In the genomic region with DNA sequence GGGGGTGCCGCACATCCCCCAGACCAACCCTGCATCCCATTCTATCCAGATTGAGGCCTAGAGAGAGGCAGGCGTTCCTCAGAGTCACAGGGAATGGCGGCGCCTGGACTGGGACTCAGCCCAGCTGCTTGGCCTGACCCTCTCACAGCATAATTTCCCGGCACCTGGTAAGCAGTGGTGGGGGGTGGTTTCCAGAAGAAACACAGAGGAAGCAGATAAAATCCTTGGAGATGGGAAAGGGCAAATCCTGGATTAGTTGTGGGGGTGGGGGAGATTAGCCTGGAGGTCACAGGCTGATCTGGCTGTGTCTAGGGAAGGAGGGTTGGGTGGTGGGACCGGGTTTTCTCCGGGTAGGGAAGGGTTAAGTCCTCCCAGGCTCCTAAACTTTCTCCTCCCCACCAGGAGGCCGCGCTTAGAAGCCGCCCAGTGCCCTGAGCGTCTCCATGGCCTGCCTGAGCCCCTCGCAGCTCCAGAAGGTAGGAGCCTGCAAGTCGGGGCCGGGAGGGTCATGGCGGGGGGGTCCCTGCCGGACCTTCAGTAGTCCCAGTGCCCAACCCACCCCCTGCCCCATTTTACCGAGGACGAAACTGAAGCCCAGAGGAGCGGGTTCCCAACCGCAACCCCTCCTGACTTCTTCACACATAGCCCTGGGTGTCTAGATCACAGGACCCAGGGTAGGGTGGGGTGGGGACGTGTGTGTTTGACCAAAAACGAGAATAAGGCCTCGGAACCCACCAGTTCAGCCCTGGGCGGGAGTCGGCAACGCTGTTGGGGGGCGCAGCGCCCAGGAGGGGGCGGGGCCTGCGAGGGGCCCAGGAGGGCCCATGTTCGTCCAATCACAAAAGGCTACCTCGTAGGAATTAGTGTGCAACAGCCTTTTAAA, we compare ENCODE assay signal across 8 cellular contexts. TPM values are rescaled to one million over a fixed set of nuclear protein-coding genes. Genes with fewer than 3 reads are reported as not detected.
DNase-seq lines count a peak whose midpoint lies in the region; ATAC-seq, FAIRE-seq and TF ChIP-seq lines count a peak whose summit lies in the region.

No MANE protein-coding gene starts in this region.

- no peak for TF ChIP-seq POLR2A in heart left ventricle (IDR thresholded peaks at IDR 0.05)

- H3K27ac Mint-ChIP-seq in activated CD8-positive, alpha-beta T cell treated with anti-CD3 and anti-CD28 coated beads for 36 hours = no peak overlapping the region
- no peak overlapping the region for H3K27ac Mint-ChIP-seq in activated T-helper 1 cell treated with anti-CD3 and anti-CD28 coated beads, Interleukin-12 subunit alpha, Interleukin-12 subunit beta, Interleukin-2, Interleukin-4 antibody, amounts not matched to agents 30 ng/mL and 10 ng/mL and 1 ng/mL, durations not matched to agents 14 hours and 24 hours and 36 hours

- TF ChIP-seq CTCF in D721Med (IDR thresholded peaks at IDR 0.05; ENCODE audit: insufficient read depth, missing control alignments) (no peak), heart left ventricle (IDR thresholded peaks at IDR 0.05) (peak in 3 of 12 donors; percentile 9 to 20 (median 17)), psoas muscle (IDR thresholded peaks at IDR 0.05) (no peak)
- no peak for TF ChIP-seq CTCF in activated CD8-positive, alpha-beta T cell treated with anti-CD3 and anti-CD28 coated beads for 36 hours (IDR thresholded peaks at IDR 0.05)

- POLR2A ChIA-PET in activated CD8-positive, alpha-beta T cell treated with anti-CD3 and anti-CD28 coated beads for 36 hours (lab: Charles Lee) = interaction anchor here (0.9 to 1.6 kb wide), 3 partner anchors 21 to 103 kb away, joined by 3 to 5 read pairs (median 3); a partner anchor contains a TSS

- H3K4me3 Mint-ChIP-seq in activated CD8-positive, alpha-beta T cell treated with anti-CD3 and anti-CD28 coated beads for 36 hours = no peak overlapping the region
- no peak overlapping the region for H3K4me3 Mint-ChIP-seq in activated T-helper 1 cell treated with anti-CD3 and anti-CD28 coated beads, Interleukin-12 subunit alpha, Interleukin-12 subunit beta, Interleukin-2, Interleukin-4 antibody, amounts not matched to agents 30 ng/mL and 10 ng/mL and 1 ng/mL, durations not matched to agents 14 hours and 24 hours and 36 hours

- peak; percentile 88 for ATAC-seq in activated CD8-positive, alpha-beta T cell treated with anti-CD3 and anti-CD28 coated beads for 36 hours
- peak; percentile 25 to 73 (median 64) for ATAC-seq in heart left ventricle
- peak; percentile 45 to 70 (median 58) for ATAC-seq in psoas muscle

- H3K36me3 Mint-ChIP-seq in activated CD8-positive, alpha-beta T cell treated with anti-CD3 and anti-CD28 coated beads for 36 hours (ENCODE audit: low read depth) = peaks cover 1% of the 10 kb centered on the region
- peaks cover 15% of the 10 kb centered on the region for H3K36me3 Mint-ChIP-seq in activated T-helper 1 cell treated with anti-CD3 and anti-CD28 coated beads, Interleukin-12 subunit alpha, Interleukin-12 subunit beta, Interleukin-2, Interleukin-4 antibody, amounts not matched to agents 30 ng/mL and 10 ng/mL and 1 ng/mL, durations not matched to agents 14 hours and 24 hours and 36 hours (ENCODE audit: low read depth)

- H3K27me3 ChIP-seq in heart left ventricle (no peaks in the 10 kb centered on the region), psoas muscle (ENCODE audit: insufficient read depth in 3 of 3, low read length in 2 of 3) (no peaks in the 10 kb centered on the region)

- peak overlapping the region; percentile 13 to 72 (median 62) for H3K4me3 ChIP-seq in heart left ventricle
- peak overlapping the region; percentile 71 for H3K4me3 ChIP-seq in psoas muscle

- intact Hi-C loops in activated CD8-positive, alpha-beta T cell treated with anti-CD3 and anti-CD28 coated beads for 36 hours (cut with micrococcal nuclease) = no loop called here
- intact Hi-C loops in heart left ventricle (cut with DNase I) (loop anchor here in 4 of 10 donors (2.0 to 5.0 kb wide), 2 partner anchors 39 to 40 kb away; a partner anchor contains a TSS), psoas muscle (cut with DNase I) (loop anchor here in 1 of 2 donors (5.0 kb wide), 1 partner anchor 40 kb away; a partner anchor contains a TSS)
- intact Hi-C loops in activated T-helper 1 cell treated with anti-CD3 and anti-CD28 coated beads, Interleukin-12 subunit alpha, Interleukin-12 subunit beta, Interleukin-2, Interleukin-4 antibody, amounts not matched to agents 30 ng/mL and 10 ng/mL and 1 ng/mL, durations not matched to agents 14 hours and 24 hours and 36 hours (cut with micrococcal nuclease) = no loop called here

- H3K9me3 ChIP-seq in heart left ventricle (no peaks in the 10 kb centered on the region), psoas muscle (no peaks in the 10 kb centered on the region)

- H3K27me3 Mint-ChIP-seq in activated CD8-positive, alpha-beta T cell treated with anti-CD3 and anti-CD28 coated beads for 36 hours = no peaks in the 10 kb centered on the region
- no peaks in the 10 kb centered on the region for H3K27me3 Mint-ChIP-seq in activated T-helper 1 cell treated with anti-CD3 and anti-CD28 coated beads, Interleukin-12 subunit alpha, Interleukin-12 subunit beta, Interleukin-2, Interleukin-4 antibody, amounts not matched to agents 30 ng/mL and 10 ng/mL and 1 ng/mL, durations not matched to agents 14 hours and 24 hours and 36 hours (ENCODE audit: insufficient read depth)

- H3K36me3 ChIP-seq in heart left ventricle (peaks cover 0 to 11% (median 7%) of the 10 kb centered on the region in 9 donors), psoas muscle (ENCODE audit: insufficient read depth in 1 of 2, low read depth in 1 of 2) (peaks cover 0 to 7% of the 10 kb centered on the region in 2 donors)

- peaks cover 10% of the 10 kb centered on the region for H3K4me1 Mint-ChIP-seq in activated CD8-positive, alpha-beta T cell treated with anti-CD3 and anti-CD28 coated beads for 36 hours (ENCODE audit: low read depth)
- H3K4me1 Mint-ChIP-seq in activated T-helper 1 cell treated with anti-CD3 and anti-CD28 coated beads, Interleukin-12 subunit alpha, Interleukin-12 subunit beta, Interleukin-2, Interleukin-4 antibody, amounts not matched to agents 30 ng/mL and 10 ng/mL and 1 ng/mL, durations not matched to agents 14 hours and 24 hours and 36 hours (ENCODE audit: low read depth) = peaks cover 18% of the 10 kb centered on the region

- peaks cover 6 to 52% (median 35%) of the 10 kb centered on the region in 12 donors for H3K4me1 ChIP-seq in heart left ventricle
- peaks cover 14% of the 10 kb centered on the region for H3K4me1 ChIP-seq in psoas muscle

- CTCF ChIA-PET in activated CD8-positive, alpha-beta T cell treated with anti-CD3 and anti-CD28 coated beads for 36 hours (lab: Charles Lee) = interaction anchor here (8.4 kb wide), 1 partner anchor 60 kb away, joined by 157 read pairs; no protein-coding TSS in a partner anchor

- H3K27ac ChIP-seq in heart left ventricle (peak overlapping the region; percentile 62 to 91 (median 86)), psoas muscle (peak overlapping the region; percentile 82)

- in situ Hi-C loops in KBM-7 (cut with MboI; ENCODE audit: low pct_unique_long_range_greater_than_20kb, low sequenced_read_pairs) = no loop called here

- H3K9me3 Mint-ChIP-seq in activated CD8-positive, alpha-beta T cell treated with anti-CD3 and anti-CD28 coated beads for 36 hours = no peaks in the 10 kb centered on the region
- H3K9me3 Mint-ChIP-seq in activated T-helper 1 cell treated with anti-CD3 and anti-CD28 coated beads, Interleukin-12 subunit alpha, Interleukin-12 subunit beta, Interleukin-2, Interleukin-4 antibody, amounts not matched to agents 30 ng/mL and 10 ng/mL and 1 ng/mL, durations not matched to agents 14 hours and 24 hours and 36 hours = no peaks in the 10 kb centered on the region

- WGBS in heart left ventricle, 4 donors = 8 to 19% (median 14%) methylated on average over 31 to 32 of the region's 32 CpGs
- 8 to 26% (median 20%) methylated on average over 27 to 32 of the region's 32 CpGs for WGBS in psoas muscle, 3 donors

- FAIRE-seq in D721Med (lab: Jason Lieb, UNC) = no peak

- DNase-seq in D721Med (ENCODE audit: insufficient read length, low spot score) = peak; percentile 85
- DNase-seq in activated CD8-positive, alpha-beta T cell treated with anti-CD3 and anti-CD28 coated beads for 36 hours = peak; percentile 53
- DNase-seq in heart left ventricle = peak; percentile 59 to 79 (median 65)
- peak; percentile 56 to 78 for DNase-seq in psoas muscle
- no peak for DNase-seq in activated T-helper 1 cell treated with anti-CD3 and anti-CD28 coated beads, Interleukin-12 subunit alpha, Interleukin-12 subunit beta, Interleukin-2, Interleukin-4 antibody, amounts not matched to agents 30 ng/mL and 10 ng/mL and 1 ng/mL, durations not matched to agents 14 hours and 24 hours and 36 hours (ENCODE audit: low spot score)
- DNase-seq in OCI-M1 (lab: John Stamatoyannopoulos, UW) = no peak
- no peak for DNase-seq in KBM-7
- no peak for DNase-seq in NCI-H2196 (lab: John Stamatoyannopoulos, UW; ENCODE audit: unreplicated experiment)

RNA-seq across cellular contexts. Expression of a gene that starts 1.3 kb away (rescaled TPM):
- total RNA-seq in activated CD8-positive, alpha-beta T cell treated with anti-CD3 and anti-CD28 coated beads for 36 hours = 1 to 10 TPM in 1 of 2 experiments, under 1 TPM in 1; 0.61 to 1.5 TPM
- total RNA-seq in heart left ventricle (10 to 100 TPM; 14.0 to 49.0 (median 27.3) TPM), psoas muscle (10 to 100 TPM; 11.0 to 36.6 (median 29.9) TPM)
- polyA plus RNA-seq in heart left ventricle (10 to 100 TPM; 24.2 to 41.5 TPM), psoas muscle (10 to 100 TPM; 16.7 to 45.0 (median 20.0) TPM)
- total RNA-seq in activated T-helper 1 cell treated with anti-CD3 and anti-CD28 coated beads, Interleukin-12 subunit alpha, Interleukin-12 subunit beta, Interleukin-2, Interleukin-4 antibody, amounts not matched to agents 30 ng/mL and 10 ng/mL and 1 ng/mL, durations not matched to agents 14 hours and 24 hours and 36 hours = 0.34 and 1.0 TPM in 2 replicates

RNA-seq across cellular contexts. Expression of a gene that starts 25.3 kb away (rescaled TPM):
- 1 to 10 TPM; 5.7 TPM for total RNA-seq in activated CD8-positive, alpha-beta T cell treated with anti-CD3 and anti-CD28 coated beads for 36 hours
- total RNA-seq in heart left ventricle (10 to 100 TPM in 6 of 9 donors, 1 to 10 TPM in 3; 8.2 to 14.8 (median 10.6) TPM), psoas muscle (1 to 10 TPM; 4.5 to 9.0 (median 6.5) TPM)
- polyA plus RNA-seq in heart left ventricle (10 to 100 TPM in 1 of 2 donors, 1 to 10 TPM in 1; 7.8 to 15.6 TPM), psoas muscle (10 to 100 TPM in 2 of 3 donors, 1 to 10 TPM in 1; 6.2 to 14.0 (median 12.2) TPM)
- total RNA-seq in activated T-helper 1 cell treated with anti-CD3 and anti-CD28 coated beads, Interleukin-12 subunit alpha, Interleukin-12 subunit beta, Interleukin-2, Interleukin-4 antibody, amounts not matched to agents 30 ng/mL and 10 ng/mL and 1 ng/mL, durations not matched to agents 14 hours and 24 hours and 36 hours = 17.7 and 18.1 TPM in 2 replicates

RNA-seq across cellular contexts. Expression of a gene that starts 25.4 kb away (rescaled TPM):
- total RNA-seq in activated CD8-positive, alpha-beta T cell treated with anti-CD3 and anti-CD28 coated beads for 36 hours = 100 to 1,000 TPM in 1 of 2 experiments, 10 to 100 TPM in 1; 96.2 to 110 TPM
- total RNA-seq in heart left ventricle (10 to 100 TPM; 15.1 to 30.4 (median 22.6) TPM), psoas muscle (10 to 100 TPM; 17.2 to 25.9 (median 25.4) TPM)
- polyA plus RNA-seq in heart left ventricle (10 to 100 TPM; 10.6 to 35.1 TPM), psoas muscle (10 to 100 TPM in 2 of 3 donors, 1 to 10 TPM in 1; 9.8 to 28.1 (median 18.6) TPM)
- total RNA-seq in activated T-helper 1 cell treated with anti-CD3 and anti-CD28 coated beads, Interleukin-12 subunit alpha, Interleukin-12 subunit beta, Interleukin-2, Interleukin-4 antibody, amounts not matched to agents 30 ng/mL and 10 ng/mL and 1 ng/mL, durations not matched to agents 14 hours and 24 hours and 36 hours = 154 and 158 TPM in 2 replicates

RNA-seq across cellular contexts. Expression of a gene that starts 40.2 kb away (rescaled TPM):
- total RNA-seq in activated CD8-positive, alpha-beta T cell treated with anti-CD3 and anti-CD28 coated beads for 36 hours = 10 to 100 TPM; 15.1 to 16.2 TPM
- total RNA-seq in heart left ventricle (10 to 100 TPM; 16.2 to 76.4 (median 28.8) TPM), psoas muscle (10 to 100 TPM; 12.2 to 22.4 (median 18.3) TPM)
- polyA plus RNA-seq in heart left ventricle (10 to 100 TPM; 15.8 to 62.3 TPM), psoas muscle (10 to 100 TPM; 11.6 to 71.5 (median 16.4) TPM)
- total RNA-seq in activated T-helper 1 cell treated with anti-CD3 and anti-CD28 coated beads, Interleukin-12 subunit alpha, Interleukin-12 subunit beta, Interleukin-2, Interleukin-4 antibody, amounts not matched to agents 30 ng/mL and 10 ng/mL and 1 ng/mL, durations not matched to agents 14 hours and 24 hours and 36 hours = 30.1 and 32.9 TPM in 2 replicates

RNA-seq across cellular contexts. Expression of a gene that starts 40.4 kb away (rescaled TPM):
- total RNA-seq in activated CD8-positive, alpha-beta T cell treated with anti-CD3 and anti-CD28 coated beads for 36 hours = 10 to 100 TPM; 17.0 to 18.6 TPM
- total RNA-seq in heart left ventricle (10 to 100 TPM in 7 of 9 donors, 1 to 10 TPM in 2; 9.5 to 16.7 (median 13.4) TPM), psoas muscle (1 to 10 TPM; 6.4 to 8.9 (median 7.1) TPM)
- polyA plus RNA-seq in heart left ventricle (10 to 100 TPM; 11.5 to 12.6 TPM), psoas muscle (10 to 100 TPM in 1 of 3 donors, 1 to 10 TPM in 2; 7.2 to 12.0 (median 7.9) TPM)
- 10.6 and 12.2 TPM in 2 replicates for total RNA-seq in activated T-helper 1 cell treated with anti-CD3 and anti-CD28 coated beads, Interleukin-12 subunit alpha, Interleukin-12 subunit beta, Interleukin-2, Interleukin-4 antibody, amounts not matched to agents 30 ng/mL and 10 ng/mL and 1 ng/mL, durations not matched to agents 14 hours and 24 hours and 36 hours

Comparison
In these comparisons a context has a peak if more than half of its experiments do, and no peak if none do; other contexts are left out.
1. DNase-seq: peak in D721Med (single experiment), activated CD8-positive, alpha-beta T cell treated with anti-CD3 and anti-CD28 coated beads for 36 hours (single experiment), heart left ventricle (5 of 5) and psoas muscle (2 of 2); none in activated T-helper 1 cell treated with anti-CD3 and anti-CD28 coated beads, Interleukin-12 subunit alpha, Interleukin-12 subunit beta, Interleukin-2, Interleukin-4 antibody, amounts not matched to agents 30 ng/mL and 10 ng/mL and 1 ng/mL, durations not matched to agents 14 hours and 24 hours and 36 hours (single experiment), OCI-M1 (single experiment), KBM-7 (single experiment) and NCI-H2196 (single experiment).
2. Peak in every context shown above with its lines, with median percentiles within 50 percentile points of each other: ATAC-seq.